In genomic region chr7:158121441-158122045, GRCh38 we compare ENCODE assay signal across 15 cellular contexts.
DNase-seq lines count a peak whose midpoint lies in the region; ATAC-seq and TF ChIP-seq lines count a peak whose summit lies in the region.
"Had no signal": no experiment of that assay in that cellular context is flagged by ENCODE, and none has a peak within 500 bp of the region (broad histone marks: within the 10 kb centered on the region; RNA-seq: fewer than 3 reads in every experiment).

No MANE protein-coding gene starts in this region.

- DNase-seq in activated naive CD8-positive, alpha-beta T cell treated with anti-CD3 and anti-CD28 coated beads, Interleukin-2, amount 10 ng/mL, durations not matched to agents 7 days and 5 days = peak; percentile 4
- no peak for DNase-seq in activated naive CD8-positive, alpha-beta T cell treated with anti-CD3 and anti-CD28 coated beads, Interleukin-2, amount 50 U/mL, for 24 hours
- DNase-seq in posterior vena cava (ENCODE audit: low spot score) (peak; percentile 52), suprapubic skin (ENCODE audit: low spot score in 2 of 2) (peak; percentile 14 to 69), NCI-H524 treated with DMSO at 0.1 percent for 48 hours (lab: John Stamatoyannopoulos, UW) (no peak), right lobe of liver (no peak)
- DNase-seq: AML-193; Caco-2; CD4-positive, alpha-beta T cell; GM23248 had no signal

- H3K27me3 Mint-ChIP-seq in activated naive CD8-positive, alpha-beta T cell treated with anti-CD3 and anti-CD28 coated beads, Interleukin-2, amount 10 ng/mL, durations not matched to agents 7 days and 5 days = no peaks in the 10 kb centered on the region
- no peaks in the 10 kb centered on the region for H3K27me3 Mint-ChIP-seq in activated naive CD8-positive, alpha-beta T cell treated with anti-CD3 and anti-CD28 coated beads, Interleukin-2, amount 50 U/mL, for 24 hours
- H3K27me3 Mint-ChIP-seq: CD4-positive, alpha-beta T cell had no signal

- H3K36me3 ChIP-seq in suprapubic skin (no peaks in the 10 kb centered on the region), right lobe of liver (no peaks in the 10 kb centered on the region)
- H3K36me3 ChIP-seq: HAP-1 had no signal

- H3K9me3 ChIP-seq in suprapubic skin = peaks cover 25% of the 10 kb centered on the region
- H3K9me3 ChIP-seq in right lobe of liver = no peaks in the 10 kb centered on the region
- H3K9me3 ChIP-seq: A549, HAP-1 had no signal

- peaks cover 14% of the 10 kb centered on the region for H3K9me3 Mint-ChIP-seq in activated naive CD8-positive, alpha-beta T cell treated with anti-CD3 and anti-CD28 coated beads, Interleukin-2, amount 10 ng/mL, durations not matched to agents 7 days and 5 days
- peaks cover 21% of the 10 kb centered on the region for H3K9me3 Mint-ChIP-seq in activated naive CD8-positive, alpha-beta T cell treated with anti-CD3 and anti-CD28 coated beads, Interleukin-2, amount 50 U/mL, for 24 hours

- H3K27ac ChIP-seq in suprapubic skin (no peak overlapping the region), right lobe of liver (no peak overlapping the region)
- H3K27ac ChIP-seq: 22Rv1, A549, C4-2B, GM23248 had no signal

- H3K27ac Mint-ChIP-seq in activated naive CD8-positive, alpha-beta T cell treated with anti-CD3 and anti-CD28 coated beads, Interleukin-2, amount 10 ng/mL, durations not matched to agents 7 days and 5 days = no peak overlapping the region
- no peak overlapping the region for H3K27ac Mint-ChIP-seq in activated naive CD8-positive, alpha-beta T cell treated with anti-CD3 and anti-CD28 coated beads, Interleukin-2, amount 50 U/mL, for 24 hours
- H3K27ac Mint-ChIP-seq: CD4-positive, alpha-beta T cell had no signal

- H3K4me3 ChIP-seq in suprapubic skin (no peak overlapping the region), right lobe of liver (no peak overlapping the region)
- H3K4me3 ChIP-seq: A549, GM23248, HAP-1 had no signal

- H3K36me3 Mint-ChIP-seq in activated naive CD8-positive, alpha-beta T cell treated with anti-CD3 and anti-CD28 coated beads, Interleukin-2, amount 10 ng/mL, durations not matched to agents 7 days and 5 days = no peaks in the 10 kb centered on the region
- no peaks in the 10 kb centered on the region for H3K36me3 Mint-ChIP-seq in activated naive CD8-positive, alpha-beta T cell treated with anti-CD3 and anti-CD28 coated beads, Interleukin-2, amount 50 U/mL, for 24 hours (ENCODE audit: low read depth)

- TF ChIP-seq EP300 in suprapubic skin (IDR thresholded peaks at IDR 0.05) = no peak

- no peaks in the 10 kb centered on the region for H3K4me1 ChIP-seq in suprapubic skin
- no peaks in the 10 kb centered on the region for H3K4me1 ChIP-seq in right lobe of liver
- H3K4me1 ChIP-seq: A549, Caco-2, HAP-1 had no signal

- no peaks in the 10 kb centered on the region for H3K4me1 Mint-ChIP-seq in activated naive CD8-positive, alpha-beta T cell treated with anti-CD3 and anti-CD28 coated beads, Interleukin-2, amount 10 ng/mL, durations not matched to agents 7 days and 5 days
- H3K4me1 Mint-ChIP-seq in activated naive CD8-positive, alpha-beta T cell treated with anti-CD3 and anti-CD28 coated beads, Interleukin-2, amount 50 U/mL, for 24 hours = no peaks in the 10 kb centered on the region

- H3K27me3 ChIP-seq in suprapubic skin (no peaks in the 10 kb centered on the region), right lobe of liver (no peaks in the 10 kb centered on the region)

- WGBS in suprapubic skin = 77% methylated on average over 11 of the region's 11 CpGs
- 44% methylated on average over 7 of the region's 11 CpGs for WGBS in right lobe of liver (ENCODE audit: insufficient coverage, low coverage, low lambda C conversion rate, missing lambda C conversion rate)

- POLR2A ChIA-PET in activated naive CD8-positive, alpha-beta T cell treated with anti-CD3 and anti-CD28 coated beads, Interleukin-2, amount 10 ng/mL, durations not matched to agents 7 days and 5 days (lab: Charles Lee) = no interaction called here

- ATAC-seq in activated naive CD8-positive, alpha-beta T cell treated with anti-CD3 and anti-CD28 coated beads, Interleukin-2, amount 10 ng/mL, durations not matched to agents 7 days and 5 days (ENCODE audit: low read depth) = no peak
- ATAC-seq in activated naive CD8-positive, alpha-beta T cell treated with anti-CD3 and anti-CD28 coated beads, Interleukin-2, amount 50 U/mL, for 24 hours = no peak
- no peak for ATAC-seq in right lobe of liver
- ATAC-seq in GM18520 (IDR thresholded peaks at IDR 0.05; ENCODE audit: unreplicated experiment) = no peak
- ATAC-seq: A549 had no signal

- no peak overlapping the region for H3K4me3 Mint-ChIP-seq in activated naive CD8-positive, alpha-beta T cell treated with anti-CD3 and anti-CD28 coated beads, Interleukin-2, amount 10 ng/mL, durations not matched to agents 7 days and 5 days
- H3K4me3 Mint-ChIP-seq in activated naive CD8-positive, alpha-beta T cell treated with anti-CD3 and anti-CD28 coated beads, Interleukin-2, amount 50 U/mL, for 24 hours = no peak overlapping the region
- H3K4me3 Mint-ChIP-seq: CD4-positive, alpha-beta T cell had no signal

- TF ChIP-seq POLR2A in suprapubic skin (IDR thresholded peaks at IDR 0.05) (no peak), right lobe of liver (IDR thresholded peaks at IDR 0.05) (no peak)

- TF ChIP-seq CTCF in suprapubic skin (IDR thresholded peaks at IDR 0.05) (no peak), right lobe of liver (IDR thresholded peaks at IDR 0.05) (no peak)

- intact Hi-C loops in posterior vena cava (cut with DNase I) = no loop called here
- intact Hi-C loops in right lobe of liver (cut with DNase I) = no loop called here

Comparison
In these comparisons a context has a peak if more than half of its experiments do, and no peak if none do; other contexts are left out.
1. DNase-seq: peak in activated naive CD8-positive, alpha-beta T cell treated with anti-CD3 and anti-CD28 coated beads, Interleukin-2, amount 10 ng/mL, durations not matched to agents 7 days and 5 days (single experiment), posterior vena cava (single experiment) and suprapubic skin (2 of 2); none in activated naive CD8-positive, alpha-beta T cell treated with anti-CD3 and anti-CD28 coated beads, Interleukin-2, amount 50 U/mL, for 24 hours (single experiment), NCI-H524 treated with DMSO at 0.1 percent for 48 hours (single experiment) and right lobe of liver (0 of 3).